9 cellular contexts compared by ENCODE assay signal in genomic region chrX:118536204-118536603, GRCh38. TPM values are rescaled to one million over a fixed set of nuclear protein-coding genes. Genes with fewer than 3 reads are reported as not detected.
DNase-seq lines count a peak whose midpoint lies in the region; ATAC-seq and TF ChIP-seq lines count a peak whose summit lies in the region.
"Had no signal": no experiment of that assay in that cellular context is flagged by ENCODE, and none has a peak within 500 bp of the region (broad histone marks: within the 10 kb centered on the region; RNA-seq: fewer than 3 reads in every experiment).

No MANE protein-coding gene starts in this region.

- in situ Hi-C loops in mammary epithelial cell (cut with MboI; ENCODE audit: low sequenced_read_pairs in 2 of 2), result no loop called here

- no peaks in the 10 kb centered on the region for H3K79me2 ChIP-seq in mammary epithelial cell (ENCODE audit: insufficient read depth, low read length)

- dilution Hi-C loops in mammary epithelial cell (cut with HindIII; ENCODE audit: low sequenced_read_pairs), result no loop called here

- H3K9me3 ChIP-seq in mammary epithelial cell (replicated peaks; ENCODE audit: insufficient read depth, low read length), result no peaks in the 10 kb centered on the region
- H3K9me3 ChIP-seq: ascending aorta had no signal

- ATAC-seq in GM18519 (IDR thresholded peaks at IDR 0.05; ENCODE audit: low FRiP score, unreplicated experiment) (peak; percentile 57), GM21619 (IDR thresholded peaks at IDR 0.05; ENCODE audit: unreplicated experiment) (peak; percentile 72), HG03575 (IDR thresholded peaks at IDR 0.05; ENCODE audit: extremely low read depth, insufficient number of reproducible peaks, low FRiP score, unreplicated experiment) (peak; percentile 67), esophagus mucosa (no peak)

- DNase-seq in mesothelial cell of epicardium (ENCODE audit: low spot score in 2 of 2, unreplicated experiment in 2 of 2), result no peak
- no peak for DNase-seq in DMS53 treated with DMSO at 0.1 percent for 48 hours (lab: John Stamatoyannopoulos, UW; ENCODE audit: unreplicated experiment)
- DNase-seq in OCI-M2 (lab: John Stamatoyannopoulos, UW; ENCODE audit: unreplicated experiment), result no peak
- DNase-seq in mammary epithelial cell, result no peak

- H3K4me3 Mint-ChIP-seq in mesothelial cell of epicardium, result no peak overlapping the region

- H3K36me3 ChIP-seq in mammary epithelial cell (ENCODE audit: insufficient read depth, low read length), result no peaks in the 10 kb centered on the region
- H3K36me3 ChIP-seq: ascending aorta had no signal

- no peak overlapping the region for H3K9ac ChIP-seq in mammary epithelial cell (ENCODE audit: insufficient read depth, low read length)

- H3K27me3 Mint-ChIP-seq in mesothelial cell of epicardium (ENCODE audit: low read depth), result no peaks in the 10 kb centered on the region

- CTCF ChIA-PET in mammary epithelial cell (lab: Charles Lee; ENCODE audit: low non-redundant PET), result no interaction called here

- H3K4me3 ChIP-seq in mammary epithelial cell (replicated peaks in 1 of 3; ENCODE audit: insufficient read depth in 1 of 3, low read depth in 2 of 3, low read length in 3 of 3), result no peak overlapping the region
- H3K4me3 ChIP-seq: ascending aorta had no signal

- H3K4me2 ChIP-seq in mammary epithelial cell (ENCODE audit: insufficient read depth, low read depth, low read length), result no peak overlapping the region

- no peaks in the 10 kb centered on the region for H3K4me1 ChIP-seq in mammary epithelial cell (ENCODE audit: insufficient read depth, low read length)

- intact Hi-C loops in mammary epithelial cell (cut with micrococcal nuclease), result no loop called here

- H3K27me3 ChIP-seq in mammary epithelial cell (ENCODE audit: insufficient read depth, low read length), result no peaks in the 10 kb centered on the region
- H3K27me3 ChIP-seq: ascending aorta had no signal

- H3K4me1 Mint-ChIP-seq in mesothelial cell of epicardium, result peaks cover 46% of the 10 kb centered on the region

- TF ChIP-seq CTCF in mesothelial cell of epicardium (IDR thresholded peaks at IDR 0.05; ENCODE audit: unreplicated experiment) (no peak), mammary epithelial cell (conservative IDR thresholded peaks at IDR 0.05 in 1 of 2, IDR thresholded peaks at IDR 0.05 in 1 of 2; ENCODE audit: extremely low read depth in 1 of 2, insufficient read depth in 1 of 2, low read depth in 1 of 2, low read length in 2 of 2) (no peak)

- no TSS peak for BruUV-seq in mammary epithelial cell (replicated peaks; lab: Mats Ljungman, UMichigan)

- H3K27ac ChIP-seq in mammary epithelial cell (ENCODE audit: insufficient read depth, low read depth, low read length), result no peak overlapping the region

- H3K9me3 Mint-ChIP-seq in mesothelial cell of epicardium, result peaks cover 31% of the 10 kb centered on the region

- WGBS in mammary epithelial cell (ENCODE audit: low coverage, missing lambda C conversion rate), result 60% methylated on average over 2 of the region's 2 CpGs

- H3K36me3 Mint-ChIP-seq in mesothelial cell of epicardium, result peaks cover 10% of the 10 kb centered on the region

- no peaks in the 10 kb centered on the region for H4K20me1 ChIP-seq in mammary epithelial cell (ENCODE audit: insufficient read depth, low read length)

- H2AFZ ChIP-seq in mammary epithelial cell (ENCODE audit: low read depth, low read length), result no peak overlapping the region

- H3K27ac Mint-ChIP-seq in mesothelial cell of epicardium, result peak overlapping the region; percentile 88

RNA-seq across cellular contexts. Expression of gene DOCK11, which starts 40.6 kb away (rescaled TPM):
- total RNA-seq in mesothelial cell of epicardium (53.6 to 58.2 TPM (median 56.7 TPM) in 3 replicates), esophagus mucosa (9.3 TPM), mammary epithelial cell (1 to 10 TPM; 1.3 to 4.4 TPM)
- 2.2 TPM for polyA plus RNA-seq in mammary epithelial cell
- 1.2 TPM for polyA minus RNA-seq in mammary epithelial cell
